17 cellular contexts compared by ENCODE assay signal in the genomic region with DNA sequence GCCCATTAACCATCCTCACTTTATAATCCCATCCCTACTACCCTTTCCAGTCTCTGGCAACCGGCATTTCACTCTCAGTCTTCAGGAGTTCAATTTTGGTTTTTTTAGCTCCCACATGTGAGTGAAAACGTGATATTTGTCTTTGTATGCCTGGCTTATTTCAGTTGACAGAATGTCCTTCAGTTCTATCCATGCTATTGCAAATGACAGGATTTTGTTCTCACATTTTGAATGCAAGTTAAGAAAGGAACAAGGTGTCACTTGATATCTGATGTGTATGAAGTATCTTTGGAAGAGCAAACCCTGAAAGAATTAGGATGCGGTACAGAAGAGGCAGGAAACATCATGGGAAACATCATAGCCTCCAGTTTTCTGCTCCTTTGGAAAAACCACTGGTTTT.
"Had no signal": no experiment of that assay in that cellular context is flagged by ENCODE, and none has a peak within 500 bp of the region (broad histone marks: within the 10 kb centered on the region; RNA-seq: fewer than 3 reads in every experiment).

No MANE protein-coding gene starts in this region.

- H3K4me3 ChIP-seq: dorsolateral prefrontal cortex, mucosa of descending colon, pancreas had no signal

- H3K4me1 ChIP-seq: pancreas had no signal

- H3K27me3 ChIP-seq: pancreas had no signal

- H3K27ac ChIP-seq: pancreas had no signal

- H3K36me3 ChIP-seq: pancreas had no signal

- H3K4me3 Mint-ChIP-seq: activated B cell treated with CpG ODN at 0.5 μM for 24 hours; activated naive CD8-positive, alpha-beta T cell treated with anti-CD3 and anti-CD28 coated beads for 36 hours; brain; naive thymus-derived CD4-positive, alpha-beta T cell; stimulated activated memory B cell treated with anti-CD40 and anti-IgM and Interleukin-4, amounts not matched to agents 10 μg/mL and 1 μg/mL and 100 μg/mL, for 72 hours; T-helper 2 cell treated with Interferon-gamma antibody and Interleukin-4, amounts not matched to agents 5 μg/mL and 100 μg/mL, for 36 hours had no signal

- ATAC-seq: mucosa of descending colon; naive thymus-derived CD4-positive, alpha-beta T cell; pancreas; stimulated activated memory B cell treated with anti-CD40 and anti-IgM and Interleukin-4, amounts not matched to agents 10 μg/mL and 1 μg/mL and 100 μg/mL, for 72 hours had no signal

- H3K4me1 Mint-ChIP-seq: activated B cell treated with CpG ODN at 0.5 μM for 24 hours; activated naive CD8-positive, alpha-beta T cell treated with anti-CD3 and anti-CD28 coated beads for 36 hours; naive thymus-derived CD4-positive, alpha-beta T cell; stimulated activated memory B cell treated with anti-CD40 and anti-IgM and Interleukin-4, amounts not matched to agents 10 μg/mL and 1 μg/mL and 100 μg/mL, for 72 hours had no signal

- H3K9me3 Mint-ChIP-seq: activated B cell treated with CpG ODN at 0.5 μM for 24 hours; activated naive CD8-positive, alpha-beta T cell treated with anti-CD3 and anti-CD28 coated beads for 36 hours; stimulated activated memory B cell treated with anti-CD40 and anti-IgM and Interleukin-4, amounts not matched to agents 10 μg/mL and 1 μg/mL and 100 μg/mL, for 72 hours; T-helper 2 cell treated with Interferon-gamma antibody and Interleukin-4, amounts not matched to agents 5 μg/mL and 100 μg/mL, for 36 hours had no signal

- DNase-seq: activated B cell treated with CpG ODN at 0.5 μM for 24 hours; activated CD4-positive, alpha-beta T cell treated with anti-CD3 and anti-CD28 coated beads for 48 hours; activated CD8-positive, alpha-beta memory T cell treated with anti-CD3 and anti-CD28 coated beads, Interleukin-2, amount 50 U/mL, for 48 hours; activated naive CD8-positive, alpha-beta T cell treated with anti-CD3 and anti-CD28 coated beads for 36 hours; amygdala; dorsolateral prefrontal cortex; erythroblast; hypothalamus; mucosa of descending colon; naive thymus-derived CD4-positive, alpha-beta T cell; pancreas; stimulated activated CD4-positive, alpha-beta T cell treated with anti-CD3 and anti-CD28 coated beads, Interleukin-2, amount 100 ng/mL, for 48 hours; SW 1271; trophoblast cell had no signal

- H3K27ac Mint-ChIP-seq: activated B cell treated with CpG ODN at 0.5 μM for 24 hours; activated naive CD8-positive, alpha-beta T cell treated with anti-CD3 and anti-CD28 coated beads for 36 hours; brain; naive thymus-derived CD4-positive, alpha-beta T cell; stimulated activated memory B cell treated with anti-CD40 and anti-IgM and Interleukin-4, amounts not matched to agents 10 μg/mL and 1 μg/mL and 100 μg/mL, for 72 hours; T-helper 2 cell treated with Interferon-gamma antibody and Interleukin-4, amounts not matched to agents 5 μg/mL and 100 μg/mL, for 36 hours had no signal

- H3K27me3 Mint-ChIP-seq: brain had no signal

- H3K9me3 ChIP-seq: mucosa of descending colon, pancreas had no signal

- H3K36me3 Mint-ChIP-seq: activated naive CD8-positive, alpha-beta T cell treated with anti-CD3 and anti-CD28 coated beads for 36 hours; naive thymus-derived CD4-positive, alpha-beta T cell; stimulated activated memory B cell treated with anti-CD40 and anti-IgM and Interleukin-4, amounts not matched to agents 10 μg/mL and 1 μg/mL and 100 μg/mL, for 72 hours had no signal
